Comparison of ENCODE assay signal across 12 cellular contexts in genomic region chr3:128395500-128396125, GRCh38.
A peak's percentile ranks its signal among the peaks of the same experiment; 100 is the strongest.
DNase-seq lines count a peak whose midpoint lies in the region; ATAC-seq and TF ChIP-seq lines count a peak whose summit lies in the region.
"Had no signal": no experiment of that assay in that cellular context is flagged by ENCODE, and none has a peak within 500 bp of the region (broad histone marks: within the 10 kb centered on the region; RNA-seq: fewer than 3 reads in every experiment).

No MANE protein-coding gene starts in this region.

- H4K20me1 ChIP-seq in hepatocyte (ENCODE audit: insufficient read depth, poor library complexity, severe bottlenecking) = no peaks in the 10 kb centered on the region

- H3K27ac ChIP-seq in hepatocyte = no peak overlapping the region

- TF ChIP-seq CTCF in hepatocyte (IDR thresholded peaks at IDR 0.05; ENCODE audit: poor library complexity) = no peak

- WGBS in hepatocyte (ENCODE audit: low lambda C conversion rate, missing lambda C conversion rate) = 66% methylated on average over 9 of the region's 9 CpGs

- H3K79me2 ChIP-seq in hepatocyte = no peaks in the 10 kb centered on the region

- no peak for TF ChIP-seq RAD21 in Ishikawa (IDR thresholded peaks at IDR 0.05; ENCODE audit: low read depth)

- no peak overlapping the region for H3K4me3 Mint-ChIP-seq in stimulated activated effector memory CD8-positive, alpha-beta T cell treated with anti-CD3 and anti-CD28 coated beads, Interleukin-12 subunit alpha, Interleukin-12 subunit beta, amount 100 ng/mL, for 72 hours

- H3K36me3 Mint-ChIP-seq in stimulated activated effector memory CD8-positive, alpha-beta T cell treated with anti-CD3 and anti-CD28 coated beads, Interleukin-12 subunit alpha, Interleukin-12 subunit beta, amount 100 ng/mL, for 72 hours = peaks cover 5% of the 10 kb centered on the region

- H2AFZ ChIP-seq in hepatocyte = no peak overlapping the region

- TF ChIP-seq EP300 in Ishikawa (IDR thresholded peaks at IDR 0.05; ENCODE audit: borderline replicate concordance) = no peak

- H3K27me3 ChIP-seq in hepatocyte = no peaks in the 10 kb centered on the region
- H3K27me3 ChIP-seq: dorsolateral prefrontal cortex had no signal

- H3K9me2 ChIP-seq in hepatocyte (replicated peaks; ENCODE audit: insufficient read depth) = no peaks in the 10 kb centered on the region

- peaks cover 18% of the 10 kb centered on the region for H3K4me1 Mint-ChIP-seq in stimulated activated effector memory CD8-positive, alpha-beta T cell treated with anti-CD3 and anti-CD28 coated beads, Interleukin-12 subunit alpha, Interleukin-12 subunit beta, amount 100 ng/mL, for 72 hours

- DNase-seq in cerebellum (ENCODE audit: low spot score) (peak; percentile 56), left ventricle myocardium superior (peak; percentile 87), hepatocyte (ENCODE audit: low spot score) (no peak), A172 (ENCODE audit: low spot score) (no peak)
- no peak for DNase-seq in stimulated activated effector memory CD8-positive, alpha-beta T cell treated with anti-CD3 and anti-CD28 coated beads, Interleukin-12 subunit alpha, Interleukin-12 subunit beta, amount 100 ng/mL, for 72 hours (ENCODE audit: low spot score in 2 of 2)
- no peak for DNase-seq in stimulated activated CD4-positive, alpha-beta T cell treated with anti-CD3 and anti-CD28 coated beads, Interleukin-1b, Interleukin-23, amount 100 ng/mL, for 48 hours
- DNase-seq: activated gamma-delta T cell, NCI-H2171 had no signal

- peak overlapping the region; percentile 78 for H3K27ac Mint-ChIP-seq in stimulated activated effector memory CD8-positive, alpha-beta T cell treated with anti-CD3 and anti-CD28 coated beads, Interleukin-12 subunit alpha, Interleukin-12 subunit beta, amount 100 ng/mL, for 72 hours

- H3K9me3 ChIP-seq in hepatocyte (ENCODE audit: low read depth) = no peaks in the 10 kb centered on the region

- H3K4me3 ChIP-seq in hepatocyte = no peak overlapping the region
- H3K4me3 ChIP-seq: dorsolateral prefrontal cortex, GM12878 had no signal

- no peak overlapping the region for H3K4me2 ChIP-seq in hepatocyte

- H3K4me1 ChIP-seq in hepatocyte (ENCODE audit: insufficient read depth) = no peaks in the 10 kb centered on the region

- ATAC-seq in left ventricle myocardium superior = peak; percentile 82
- ATAC-seq in stimulated activated effector memory CD8-positive, alpha-beta T cell treated with anti-CD3 and anti-CD28 coated beads, Interleukin-12 subunit alpha, Interleukin-12 subunit beta, amount 100 ng/mL, for 72 hours = no peak
- no peak for ATAC-seq in HG03571 (IDR thresholded peaks at IDR 0.05; ENCODE audit: unreplicated experiment)
- ATAC-seq: GM12878 had no signal

- no peaks in the 10 kb centered on the region for H3K9me3 Mint-ChIP-seq in stimulated activated effector memory CD8-positive, alpha-beta T cell treated with anti-CD3 and anti-CD28 coated beads, Interleukin-12 subunit alpha, Interleukin-12 subunit beta, amount 100 ng/mL, for 72 hours

- H3K36me3 ChIP-seq in hepatocyte (replicated peaks; ENCODE audit: insufficient read depth, low read depth) = no peaks in the 10 kb centered on the region

- intact Hi-C loops in left ventricle myocardium superior (cut with micrococcal nuclease) = no loop called here

TF ChIP-seq in Ishikawa, 13 proteins besides CTCF, POLR2A, EP300 and RAD21:
- no peak for TF ChIP-seq USF1 (IDR thresholded peaks at IDR 0.05)
- TF ChIP-seq REST (IDR thresholded peaks at IDR 0.05; ENCODE audit: low read depth) = 0 out of 2 replicates have a peak, but pooled peaks have one; percentile 25
TF ChIP-seq in Ishikawa: peak in this region for 1.

Comparison
In these comparisons a context has a peak if more than half of its experiments do, and no peak if none do; other contexts are left out.
1. DNase-seq: peak in cerebellum (single experiment) and left ventricle myocardium superior (single experiment); none in stimulated activated effector memory CD8-positive, alpha-beta T cell treated with anti-CD3 and anti-CD28 coated beads, Interleukin-12 subunit alpha, Interleukin-12 subunit beta, amount 100 ng/mL, for 72 hours (0 of 2), hepatocyte (single experiment), A172 (single experiment) and stimulated activated CD4-positive, alpha-beta T cell treated with anti-CD3 and anti-CD28 coated beads, Interleukin-1b, Interleukin-23, amount 100 ng/mL, for 48 hours (single experiment).